In genomic region chr18:73717570-73717969, GRCh38 we compare ENCODE assay signal across 16 cellular contexts.
A peak's percentile ranks its signal among the peaks of the same experiment; 100 is the strongest.
DNase-seq lines count a peak whose midpoint lies in the region; ATAC-seq, FAIRE-seq and TF ChIP-seq lines count a peak whose summit lies in the region.
"Had no signal": no experiment of that assay in that cellular context is flagged by ENCODE, and none has a peak within 500 bp of the region (broad histone marks: within the 10 kb centered on the region; RNA-seq: fewer than 3 reads in every experiment).

No MANE protein-coding gene starts in this region.

- H3K4me2 ChIP-seq in PC-3 (ENCODE audit: low read length), result peak overlapping the region; percentile 9
- H3K4me2 ChIP-seq in mesendoderm (ENCODE audit: low read length), result no peak overlapping the region

- H3K23ac ChIP-seq in mesendoderm (ENCODE audit: low read length), result no peak overlapping the region

- intact Hi-C loops in PC-3 (cut with micrococcal nuclease), result no loop called here

- POLR2A ChIA-PET in PC-3 (lab: Charles Lee; ENCODE audit: unreplicated experiment), result no interaction called here

- BruUV-seq in PC-3 (replicated peaks; lab: Mats Ljungman, UMichigan), result no TSS peak

- no peak overlapping the region for H3K4me3 ChIP-seq in PC-3 (ENCODE audit: low read length)
- no peak overlapping the region for H3K4me3 ChIP-seq in mesendoderm (ENCODE audit: low read length)
- H3K4me3 ChIP-seq: K562, mucosa of descending colon, right lobe of liver had no signal

- no peak overlapping the region for H4K5ac ChIP-seq in mesendoderm (ENCODE audit: low read length)

- DNase-seq in DMS53 (lab: John Stamatoyannopoulos, UW) (peak; percentile 73), PC-3 (peak; percentile 79), dedifferentiated amniotic fluid mesenchymal stem cell (ENCODE audit: extremely low spot score) (peak; percentile 29), mesendoderm (peak; percentile 6), GM12891 (ENCODE audit: insufficient read length, low spot score) (no peak), SIG-M5 treated with dmso at 0.1 percent for 504 hours (lab: John Stamatoyannopoulos, UW; ENCODE audit: unreplicated experiment) (no peak)
- DNase-seq: activated effector memory CD4-positive, alpha-beta T cell treated with anti-CD3 and anti-CD28 coated beads, Interleukin-2, amount 50 U/mL, for 16 hours; amniotic stem cell; mucosa of descending colon; NCI-H1105 treated with DMSO at 0.1 percent for 48 hours; right lobe of liver; substantia nigra had no signal

- no peak overlapping the region for H3K4ac ChIP-seq in mesendoderm (ENCODE audit: low read depth, low read length)

- no peak overlapping the region for H4K8ac ChIP-seq in mesendoderm (ENCODE audit: low read depth, low read length)

- H3K79me1 ChIP-seq in mesendoderm (ENCODE audit: low read length), result no peaks in the 10 kb centered on the region

- no peak overlapping the region for H2AK5ac ChIP-seq in mesendoderm (ENCODE audit: low read length)

- no peak overlapping the region for H2BK15ac ChIP-seq in mesendoderm (replicated peaks; ENCODE audit: low read depth)

- no peak for TF ChIP-seq CTCF in PC-3 (conservative IDR thresholded peaks at IDR 0.05; ENCODE audit: low read depth, low read length)

- no peak overlapping the region for H2BK120ac ChIP-seq in mesendoderm (ENCODE audit: low read depth, low read length)

- H3K27me3 ChIP-seq in PC-3 (ENCODE audit: low read length), result no peaks in the 10 kb centered on the region
- H3K27me3 ChIP-seq in mesendoderm (ENCODE audit: insufficient read depth, low read length, poor library complexity), result no peaks in the 10 kb centered on the region
- H3K27me3 ChIP-seq: right lobe of liver had no signal

- no peaks in the 10 kb centered on the region for H4K20me1 ChIP-seq in PC-3 (ENCODE audit: low read length)

- no peak overlapping the region for H2BK5ac ChIP-seq in mesendoderm (ENCODE audit: low read length)

- H3K9me3 ChIP-seq in PC-3 (ENCODE audit: low read length), result no peaks in the 10 kb centered on the region
- H3K9me3 ChIP-seq: mucosa of descending colon, right lobe of liver had no signal

- no peak for FAIRE-seq in GM12891 (lab: Jason Lieb, UNC)
- FAIRE-seq: K562 had no signal

- TF ChIP-seq POLR2A in GM12891 (IDR thresholded peaks at IDR 0.05; ENCODE audit: low read depth, low read length), result no peak

- H2AFZ ChIP-seq in PC-3 (ENCODE audit: low read length), result no peak overlapping the region

- H3K18ac ChIP-seq in mesendoderm (ENCODE audit: low read length), result no peak overlapping the region

- H3K4me1 ChIP-seq in PC-3 (ENCODE audit: insufficient read depth, low read length), result peaks cover 12% of the 10 kb centered on the region
- no peaks in the 10 kb centered on the region for H3K4me1 ChIP-seq in mesendoderm (ENCODE audit: control insufficient read depth, low read depth, low read length)
- H3K4me1 ChIP-seq: right lobe of liver had no signal

- no peaks in the 10 kb centered on the region for H3F3A ChIP-seq in PC-3 (ENCODE audit: low read length, unreplicated experiment)

- no peaks in the 10 kb centered on the region for H3K79me2 ChIP-seq in PC-3 (ENCODE audit: low read length)
- no peaks in the 10 kb centered on the region for H3K79me2 ChIP-seq in mesendoderm (ENCODE audit: control insufficient read depth, insufficient read depth, low read length)

- no peak overlapping the region for H3K9ac ChIP-seq in PC-3 (ENCODE audit: low read length)
- H3K9ac ChIP-seq in mesendoderm (ENCODE audit: low read length), result no peak overlapping the region

- ATAC-seq in PC-3 (peak; percentile 92), HG03175 (IDR thresholded peaks at IDR 0.05; ENCODE audit: unreplicated experiment) (no peak), GM21515 (IDR thresholded peaks at IDR 0.05; ENCODE audit: unreplicated experiment) (no peak)
- ATAC-seq: K562, mucosa of descending colon, right lobe of liver, Right ventricle myocardium inferior had no signal

- CTCF ChIA-PET in PC-3 (lab: Charles Lee), result no interaction called here

- WGBS in mesendoderm (ENCODE audit: extremely low coverage, insufficient coverage, low lambda C conversion rate), result no CpG with 5 or more reads among the region's 1 CpG

- H3K36me3 ChIP-seq in PC-3 (ENCODE audit: low read depth, low read length) (no peaks in the 10 kb centered on the region), mesendoderm (ENCODE audit: control insufficient read depth, insufficient read depth, low read length) (no peaks in the 10 kb centered on the region)
- H3K36me3 ChIP-seq: right lobe of liver had no signal

- H3K9me2 ChIP-seq in PC-3 (replicated peaks; ENCODE audit: low read length), result no peaks in the 10 kb centered on the region

- peak overlapping the region; percentile 55 for H3K27ac ChIP-seq in PC-3 (ENCODE audit: low read length)
- no peak overlapping the region for H3K27ac ChIP-seq in mesendoderm (ENCODE audit: low read depth, low read length)
- H3K27ac ChIP-seq: right lobe of liver had no signal

- no peak overlapping the region for H3K56ac ChIP-seq in mesendoderm (ENCODE audit: low read length)

TF ChIP-seq in GM12891, 5 proteins besides CTCF, POLR2A, EP300 and RAD21:
- no peak for TF ChIP-seq SPI1 (IDR thresholded peaks at IDR 0.05; ENCODE audit: low read depth, low read length)
- no peak for TF ChIP-seq POLR2AphosphoS5 (IDR thresholded peaks at IDR 0.05; ENCODE audit: low read depth, low read length)
- TF ChIP-seq PAX5 (IDR thresholded peaks at IDR 0.05; ENCODE audit: insufficient read depth, low read length, severe bottlenecking), result no peak
- TF ChIP-seq TAF1 (IDR thresholded peaks at IDR 0.05; ENCODE audit: low read depth, low read length), result no peak
- no peak for TF ChIP-seq POU2F2 (IDR thresholded peaks at IDR 0.05; ENCODE audit: low read depth, low read length)

Comparison
In these comparisons a context has a peak if more than half of its experiments do, and no peak if none do; other contexts are left out.
1. DNase-seq: peak in DMS53 (single experiment), PC-3 (single experiment), dedifferentiated amniotic fluid mesenchymal stem cell (single experiment) and mesendoderm (single experiment); none in GM12891 (single experiment) and SIG-M5 treated with dmso at 0.1 percent for 504 hours (single experiment).